Comparison of ENCODE assay signal across 17 cellular contexts in genomic region chr6:37612475-37612874, GRCh38.
"Had no signal": no experiment of that assay in that cellular context is flagged by ENCODE, and none has a peak within 500 bp of the region (broad histone marks: within the 10 kb centered on the region; RNA-seq: fewer than 3 reads in every experiment).

No MANE protein-coding gene starts in this region.

- H3K79me2 ChIP-seq: hepatocyte had no signal

- H3K36me3 Mint-ChIP-seq: activated CD8-positive, alpha-beta memory T cell treated with anti-CD3 and anti-CD28 coated beads, Interleukin-2, amount 10 ng/mL, durations not matched to agents 7 days and 5 days; activated naive CD8-positive, alpha-beta T cell; mesothelial cell of epicardium had no signal

- H3K27me3 ChIP-seq: hepatocyte, pancreas, thyroid gland, vagina had no signal

- H3K27me3 Mint-ChIP-seq: activated T-cell treated with anti-CD3 and anti-CD28 coated beads, Interleukin-2, amount 50 U/mL, for 24 hours had no signal

- DNase-seq: activated CD4-positive, alpha-beta T cell treated with anti-CD3 and anti-CD28 coated beads, Interleukin-2, amount 50 U/mL, for 4 hours; activated CD4-positive, CD25-positive, alpha-beta regulatory T cell treated with anti-CD3 and anti-CD28 coated beads, Interleukin-2, amount 50 U/mL, for 72 hours; activated CD8-positive, alpha-beta memory T cell treated with anti-CD3 and anti-CD28 coated beads, Interleukin-2, amount 10 ng/mL, durations not matched to agents 7 days and 5 days; activated gamma-delta T cell; activated T-cell treated with anti-CD3 and anti-CD28 coated beads, Interleukin-2, amount 50 U/mL, for 24 hours; anterior cingulate cortex; cortex of kidney; effector CD8-positive, alpha-beta T cell; pancreas; stimulated activated CD4-positive, alpha-beta T cell treated with anti-CD3 and anti-CD28 coated beads, Interleukin-15, amount 100 ng/mL, for 24 hours; stimulated activated CD4-positive, alpha-beta T cell treated with anti-CD3 and anti-CD28 coated beads, Interleukin-4, amount 100 ng/mL, for 4 hours; thyroid gland had no signal

- H2AFZ ChIP-seq: hepatocyte had no signal

- H3K4me3 Mint-ChIP-seq: activated CD8-positive, alpha-beta memory T cell treated with anti-CD3 and anti-CD28 coated beads, Interleukin-2, amount 10 ng/mL, durations not matched to agents 7 days and 5 days; activated naive CD8-positive, alpha-beta T cell; activated T-cell treated with anti-CD3 and anti-CD28 coated beads, Interleukin-2, amount 50 U/mL, for 24 hours; mesothelial cell of epicardium; neural crest cell had no signal

- H3K4me1 ChIP-seq: pancreas, thyroid gland, vagina had no signal

- H3K9me3 ChIP-seq: pancreas, thyroid gland, vagina had no signal

- H3K4me2 ChIP-seq: hepatocyte had no signal

- H3K36me3 ChIP-seq: pancreas, thyroid gland, vagina had no signal

- H3K9me3 Mint-ChIP-seq: activated T-cell treated with anti-CD3 and anti-CD28 coated beads, Interleukin-2, amount 50 U/mL, for 24 hours; mesothelial cell of epicardium; neural crest cell had no signal

- ATAC-seq: activated CD8-positive, alpha-beta memory T cell treated with anti-CD3 and anti-CD28 coated beads, Interleukin-2, amount 10 ng/mL, durations not matched to agents 7 days and 5 days; pancreas had no signal

- H3K4me3 ChIP-seq: hepatocyte, pancreas, thyroid gland, vagina had no signal

- H3K27ac ChIP-seq: hepatocyte, pancreas, thyroid gland, vagina had no signal

- H3K27ac Mint-ChIP-seq: activated CD8-positive, alpha-beta memory T cell treated with anti-CD3 and anti-CD28 coated beads, Interleukin-2, amount 10 ng/mL, durations not matched to agents 7 days and 5 days; activated naive CD8-positive, alpha-beta T cell; activated T-cell treated with anti-CD3 and anti-CD28 coated beads, Interleukin-2, amount 50 U/mL, for 24 hours; mesothelial cell of epicardium had no signal
